In the genomic region with DNA sequence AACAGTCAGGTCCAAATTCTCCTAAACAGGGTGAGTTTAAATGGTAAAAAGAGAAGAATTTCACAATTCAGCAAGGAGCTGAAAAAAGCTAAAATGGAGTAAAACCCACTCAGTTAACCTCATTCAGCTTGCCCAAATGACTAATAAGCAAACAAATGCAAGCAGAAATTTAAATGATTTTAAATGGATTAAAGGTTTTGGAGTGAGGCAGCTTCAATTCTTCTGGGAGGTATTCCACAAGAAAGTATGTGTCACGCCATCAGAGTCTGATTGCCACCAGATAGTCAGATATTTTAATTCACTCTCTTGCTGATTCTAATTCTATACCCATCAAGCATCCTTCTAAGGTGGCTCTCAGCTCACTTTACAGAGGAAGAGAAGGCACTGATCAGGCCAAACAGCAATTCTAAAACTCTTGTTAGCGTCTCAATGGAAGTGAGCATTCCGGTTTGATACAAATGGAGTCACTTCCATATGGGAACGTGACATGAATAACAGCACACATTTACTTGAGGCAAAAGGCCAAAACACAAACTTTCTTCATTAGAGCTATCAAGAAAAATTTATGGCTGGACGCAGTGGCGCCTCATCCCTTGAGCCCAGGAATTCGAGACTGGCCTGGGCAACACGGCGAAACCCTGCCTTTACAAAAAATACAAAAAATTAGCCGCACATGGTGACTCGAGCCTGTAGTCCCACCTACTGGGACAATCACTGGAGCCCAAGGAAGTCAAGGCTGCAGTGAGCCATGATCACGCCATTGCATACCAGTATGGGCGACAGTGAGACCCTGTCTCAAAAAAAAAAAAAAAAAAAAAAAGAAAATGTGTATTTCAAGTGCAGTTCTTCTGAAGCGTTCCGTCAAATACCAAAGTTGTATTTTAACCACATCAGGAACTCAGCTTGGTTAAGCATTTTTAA, we compare ENCODE assay signal across 8 cellular contexts. TPM values are rescaled to one million over a fixed set of nuclear protein-coding genes. Genes with fewer than 3 reads are reported as not detected.
DNase-seq lines count a peak whose midpoint lies in the region; ATAC-seq and TF ChIP-seq lines count a peak whose summit lies in the region.

No MANE protein-coding gene starts in this region.

- no peaks in the 10 kb centered on the region for H3K9me3 ChIP-seq in mesenchymal stem cell (ENCODE audit: control insufficient read depth, low read length)

- no peak for ATAC-seq in stimulated activated naive CD8-positive, alpha-beta T cell treated with anti-CD3 and anti-CD28 coated beads, Interleukin-15, Interleukin-2, amounts not matched to agents 100 U/mL and 50 U/mL, for 24 hours
- no peak for ATAC-seq in GM18511 (IDR thresholded peaks at IDR 0.05; ENCODE audit: unreplicated experiment)

- no peaks in the 10 kb centered on the region for H3K9me3 Mint-ChIP-seq in stimulated activated naive CD8-positive, alpha-beta T cell treated with anti-CD3 and anti-CD28 coated beads, Interleukin-15, Interleukin-2, amounts not matched to agents 100 ng/mL and 50 ng/mL, for 24 hours

- H3K4me1 ChIP-seq in mesenchymal stem cell (ENCODE audit: control insufficient read depth, insufficient read depth, low read depth, low read length), result peaks cover 2% of the 10 kb centered on the region

- peak overlapping the region; percentile 99 for H3K9ac ChIP-seq in mesenchymal stem cell (ENCODE audit: low read length)

- H3K36me3 Mint-ChIP-seq in stimulated activated naive CD8-positive, alpha-beta T cell treated with anti-CD3 and anti-CD28 coated beads, Interleukin-15, Interleukin-2, amounts not matched to agents 100 ng/mL and 50 ng/mL, for 24 hours (ENCODE audit: low read depth), result peaks cover 42% of the 10 kb centered on the region

- peak overlapping the region; percentile 97 for H3K4me2 ChIP-seq in mesenchymal stem cell (ENCODE audit: low read length, poor library complexity, severe bottlenecking)

- no peak overlapping the region for H2BK15ac ChIP-seq in mesenchymal stem cell (ENCODE audit: low read depth, poor library complexity, severe bottlenecking)

- H2BK5ac ChIP-seq in mesenchymal stem cell (ENCODE audit: low read depth, low read length, poor library complexity, severe bottlenecking), result no peak overlapping the region

- no peak overlapping the region for H4K8ac ChIP-seq in mesenchymal stem cell (ENCODE audit: low read length)

- H3K27me3 ChIP-seq in mesenchymal stem cell (ENCODE audit: control insufficient read depth in 1 of 2, insufficient read depth in 1 of 2, low read length in 2 of 2), result no peaks in the 10 kb centered on the region

- H3K4me1 Mint-ChIP-seq in stimulated activated naive CD8-positive, alpha-beta T cell treated with anti-CD3 and anti-CD28 coated beads, Interleukin-15, Interleukin-2, amounts not matched to agents 100 ng/mL and 50 ng/mL, for 24 hours (ENCODE audit: low read depth), result peaks cover 50% of the 10 kb centered on the region

- H3K14ac ChIP-seq in mesenchymal stem cell (ENCODE audit: low read length in 2 of 2), result no peak overlapping the region

- peak overlapping the region; percentile 94 for H3K4me3 ChIP-seq in astrocyte of the spinal cord (ENCODE audit: low read depth, low read length)
- H3K4me3 ChIP-seq in mesenchymal stem cell (ENCODE audit: insufficient read depth in 1 of 2, low read depth in 1 of 2, low read length in 2 of 2), result peak overlapping the region; percentile 30 to 91

- H2BK12ac ChIP-seq in mesenchymal stem cell (ENCODE audit: low read length in 2 of 2), result no peak overlapping the region

- peak overlapping the region; percentile 97 for H3K4me3 Mint-ChIP-seq in stimulated activated naive CD8-positive, alpha-beta T cell treated with anti-CD3 and anti-CD28 coated beads, Interleukin-15, Interleukin-2, amounts not matched to agents 100 ng/mL and 50 ng/mL, for 24 hours

- no peak overlapping the region for H2AFZ ChIP-seq in mesenchymal stem cell (ENCODE audit: low read depth, low read length)

- H3K36me3 ChIP-seq in mesenchymal stem cell (ENCODE audit: control insufficient read depth in 1 of 2, insufficient read depth in 2 of 2, low read depth in 1 of 2, low read length in 2 of 2), result peaks cover under 1 to 33% of the 10 kb centered on the region in 2 experiments

- TF ChIP-seq CTCF in astrocyte of the spinal cord (IDR thresholded peaks at IDR 0.05; ENCODE audit: low read depth, low read length), result no peak

- peaks cover 4% of the 10 kb centered on the region for H3K79me1 ChIP-seq in mesenchymal stem cell (replicated peaks; ENCODE audit: low read length, poor library complexity, severe bottlenecking)

- no peak overlapping the region for H3K27ac ChIP-seq in mesenchymal stem cell (ENCODE audit: low read length, poor library complexity, severe bottlenecking)

- H2BK120ac ChIP-seq in mesenchymal stem cell (ENCODE audit: low read depth, low read length), result no peak overlapping the region

- no peak overlapping the region for H3K23ac ChIP-seq in mesenchymal stem cell (ENCODE audit: low read length in 2 of 2)

- H4K91ac ChIP-seq in mesenchymal stem cell (ENCODE audit: low read length), result no peak overlapping the region

- H3K27ac Mint-ChIP-seq in stimulated activated naive CD8-positive, alpha-beta T cell treated with anti-CD3 and anti-CD28 coated beads, Interleukin-15, Interleukin-2, amounts not matched to agents 100 ng/mL and 50 ng/mL, for 24 hours, result peak overlapping the region; percentile 98

- no peak overlapping the region for H3K18ac ChIP-seq in mesenchymal stem cell (ENCODE audit: low read depth in 1 of 2, low read length in 2 of 2)

- no peaks in the 10 kb centered on the region for H3K27me3 Mint-ChIP-seq in stimulated activated naive CD8-positive, alpha-beta T cell treated with anti-CD3 and anti-CD28 coated beads, Interleukin-15, Interleukin-2, amounts not matched to agents 100 ng/mL and 50 ng/mL, for 24 hours

- 32% methylated on average over 15 of the region's 15 CpGs for WGBS in mesenchymal stem cell

- no peak overlapping the region for H3K4ac ChIP-seq in mesenchymal stem cell (ENCODE audit: low read depth in 1 of 2, low read length in 2 of 2)

- no peak overlapping the region for H2AK5ac ChIP-seq in mesenchymal stem cell (ENCODE audit: low read length, severe bottlenecking)

- in situ Hi-C loops in astrocyte of the spinal cord (cut with HindIII; ENCODE audit: low sequenced_read_pairs), result no loop called here

- no peak for DNase-seq in stimulated activated naive CD8-positive, alpha-beta T cell treated with anti-CD3 and anti-CD28 coated beads, Interleukin-15, Interleukin-2, amounts not matched to agents 100 U/mL and 50 U/mL, for 24 hours
- DNase-seq in astrocyte of the spinal cord (ENCODE audit: low read depth, low spot score), result no peak
- peak; percentile 39 for DNase-seq in mesenchymal stem cell
- no peak for DNase-seq in NCI-H2171 treated with DMSO at 0.1 percent for 48 hours (lab: John Stamatoyannopoulos, UW)
- DNase-seq in NCI-H1092 (lab: John Stamatoyannopoulos, UW), result no peak
- DNase-seq in DMS53 treated with DMSO at 0.1 percent for 48 hours (lab: John Stamatoyannopoulos, UW; ENCODE audit: unreplicated experiment), result no peak

RNA-seq across cellular contexts. Expression of gene CLK4, which starts 2.0 kb away (rescaled TPM):
- polyA plus RNA-seq in mesenchymal stem cell (2013, experiment 1 of 2), result 6.2 TPM
- 6.5 TPM for polyA plus RNA-seq in mesenchymal stem cell (2013, experiment 2 of 2)

RNA-seq across cellular contexts. Expression of gene COL23A1, which starts 34.7 kb away (rescaled TPM):
- 0.41 TPM for polyA plus RNA-seq in mesenchymal stem cell (2013, experiment 1 of 2)
- polyA plus RNA-seq in mesenchymal stem cell (2013, experiment 2 of 2), result 0.52 TPM
